Comparison of ENCODE assay signal across 28 cellular contexts in genomic region chrX:74578137-74578536, GRCh38. TPM values are rescaled to one million over a fixed set of nuclear protein-coding genes. Genes with fewer than 3 reads are reported as not detected.
DNase-seq lines count a peak whose midpoint lies in the region; ATAC-seq, FAIRE-seq and TF ChIP-seq lines count a peak whose summit lies in the region.
"Had no signal": no experiment of that assay in that cellular context is flagged by ENCODE, and none has a peak within 500 bp of the region (broad histone marks: within the 10 kb centered on the region; RNA-seq: fewer than 3 reads in every experiment).

No MANE protein-coding gene starts in this region.

- RAD21 ChIA-PET in GM12878 (lab: Charles Lee; ENCODE audit: unreplicated experiment): no interaction called here

- no peaks in the 10 kb centered on the region for H3K27me3 ChIP-seq in GM12878 (replicated peaks in 1 of 2; ENCODE audit: control insufficient read depth in 2 of 2, insufficient read depth in 2 of 2, low read length in 1 of 2)
- H3K27me3 ChIP-seq: transverse colon had no signal

- no TSS peak for BruUV-seq in GM12878 (replicated peaks; lab: Mats Ljungman, UMichigan)

- no peak for DNase-seq in activated CD4-positive, alpha-beta T cell treated with anti-CD3 and anti-CD28 coated beads, Interleukin-2, amount 10 ng/mL, durations not matched to agents 24 days and 14 days
- no peak for DNase-seq in activated CD4-positive, alpha-beta T cell treated with anti-CD3 and anti-CD28 coated beads for 4 hours
- DNase-seq in GM10266 (ENCODE audit: extremely low spot score) (peak; percentile 13), GM12878 (ENCODE audit: low read depth, low spot score) (no peak), dermis blood vessel endothelial cell (no peak), NCI-H524 (lab: John Stamatoyannopoulos, UW) (no peak)
- DNase-seq: activated naive CD8-positive, alpha-beta T cell treated with anti-CD3 and anti-CD28 coated beads, Interleukin-2, amount 10 ng/mL, durations not matched to agents 7 days and 5 days; AML-193; CD4-positive, alpha-beta memory T cell; dorsolateral prefrontal cortex; IMR-90; left ventricle myocardium superior; naive thymus-derived CD4-positive, alpha-beta T cell; NCI-H2081; NCI-H226; NCI-H748 treated with DMSO at 0.1 percent for 48 hours; occipital lobe; RPMI8226; stimulated activated CD4-positive, alpha-beta T cell treated with anti-CD3 and anti-CD28 coated beads, Interleukin-2, amount 100 ng/mL, for 24 hours; transverse colon had no signal

- H3K9ac ChIP-seq in GM12878 (ENCODE audit: control insufficient read depth, insufficient read depth, low read length): no peak overlapping the region

- no peak overlapping the region for H3K27ac ChIP-seq in GM12878 (ENCODE audit: control insufficient read depth, insufficient read depth)
- H3K27ac ChIP-seq: dorsolateral prefrontal cortex, transverse colon had no signal

- no peaks in the 10 kb centered on the region for H4K20me1 ChIP-seq in GM12878 (ENCODE audit: control insufficient read depth, insufficient read depth)

- peak; percentile 51 for ATAC-seq in HG02870 (IDR thresholded peaks at IDR 0.05; ENCODE audit: unreplicated experiment)
- ATAC-seq in GM12878: peak; percentile 56
- no peak for ATAC-seq in HG03108 (IDR thresholded peaks at IDR 0.05; ENCODE audit: unreplicated experiment)
- ATAC-seq: left ventricle myocardium superior; naive thymus-derived CD4-positive, alpha-beta T cell had no signal

- peaks cover 9% of the 10 kb centered on the region for H3K4me1 Mint-ChIP-seq in activated CD4-positive, alpha-beta T cell treated with anti-CD3 and anti-CD28 coated beads, Interleukin-2, amount 10 ng/mL, durations not matched to agents 24 days and 14 days
- H3K4me1 Mint-ChIP-seq: activated naive CD8-positive, alpha-beta T cell treated with anti-CD3 and anti-CD28 coated beads, Interleukin-2, amount 10 ng/mL, durations not matched to agents 7 days and 5 days; CD4-positive, alpha-beta memory T cell; naive thymus-derived CD4-positive, alpha-beta T cell had no signal

- SMC1A ChIA-PET in GM12878 (lab: Charles Lee; ENCODE audit: uncharacterized antibody, unreplicated experiment): interaction anchor here (0.6 kb wide), 1 partner anchor 376 kb away, joined by 3 read pairs; no protein-coding TSS in a partner anchor

- H2AFZ ChIP-seq in GM12878 (ENCODE audit: control insufficient read depth, low read depth, low read length): no peak overlapping the region

- H3K4me3 Mint-ChIP-seq in activated CD4-positive, alpha-beta T cell treated with anti-CD3 and anti-CD28 coated beads, Interleukin-2, amount 10 ng/mL, durations not matched to agents 24 days and 14 days: no peak overlapping the region
- H3K4me3 Mint-ChIP-seq: activated naive CD8-positive, alpha-beta T cell treated with anti-CD3 and anti-CD28 coated beads, Interleukin-2, amount 10 ng/mL, durations not matched to agents 7 days and 5 days; CD4-positive, alpha-beta memory T cell; naive thymus-derived CD4-positive, alpha-beta T cell had no signal

- TF ChIP-seq EP300 in GM12878 (IDR thresholded peaks at IDR 0.05; ENCODE audit: borderline replicate concordance in 1 of 2, control insufficient read depth in 1 of 2, low read depth in 2 of 2, low read length in 2 of 2): no peak

- in situ Hi-C loops in GM12878 (cut with MboI): no loop called here

- CTCF ChIA-PET in GM12878 (lab: Yijun Ruan, JAX): no interaction called here

- TF ChIP-seq POLR2A in GM12878 (IDR thresholded peaks at IDR 0.05; ENCODE audit: low read depth, low read length): no peak

- H3K9me3 Mint-ChIP-seq in activated CD4-positive, alpha-beta T cell treated with anti-CD3 and anti-CD28 coated beads, Interleukin-2, amount 10 ng/mL, durations not matched to agents 24 days and 14 days: no peaks in the 10 kb centered on the region
- H3K9me3 Mint-ChIP-seq: activated naive CD8-positive, alpha-beta T cell treated with anti-CD3 and anti-CD28 coated beads, Interleukin-2, amount 10 ng/mL, durations not matched to agents 7 days and 5 days; CD4-positive, alpha-beta memory T cell; naive thymus-derived CD4-positive, alpha-beta T cell had no signal

- no peak overlapping the region for H3K4me2 ChIP-seq in GM12878 (ENCODE audit: control insufficient read depth, insufficient read depth)

- no peak for TF ChIP-seq RAD21 in GM12878 (IDR thresholded peaks at IDR 0.05; ENCODE audit: insufficient read depth, low read depth, low read length)

- no peaks in the 10 kb centered on the region for H3K27me3 Mint-ChIP-seq in activated CD4-positive, alpha-beta T cell treated with anti-CD3 and anti-CD28 coated beads, Interleukin-2, amount 10 ng/mL, durations not matched to agents 24 days and 14 days
- H3K27me3 Mint-ChIP-seq: activated naive CD8-positive, alpha-beta T cell treated with anti-CD3 and anti-CD28 coated beads, Interleukin-2, amount 10 ng/mL, durations not matched to agents 7 days and 5 days; CD4-positive, alpha-beta memory T cell; naive thymus-derived CD4-positive, alpha-beta T cell had no signal

- H3K4me3 ChIP-seq in GM12878: no peak overlapping the region
- H3K4me3 ChIP-seq: dorsolateral prefrontal cortex, transverse colon had no signal

- 38% methylated on average over 3 of the region's 3 CpGs for WGBS in GM12878 (ENCODE audit: insufficient coverage, insufficient replicate concordance, low lambda C conversion rate, missing lambda C conversion rate)

- no peaks in the 10 kb centered on the region for H3K79me2 ChIP-seq in GM12878 (ENCODE audit: control insufficient read depth, insufficient read depth, low read length)

- TF ChIP-seq CTCF in GM10266 (IDR thresholded peaks at IDR 0.05; ENCODE audit: control insufficient read depth, insufficient read depth, low read depth, missing control alignments): no peak
- no peak for TF ChIP-seq CTCF in GM12878 (IDR thresholded peaks at IDR 0.05 in 2 of 3, conservative IDR thresholded peaks at IDR 0.05 in 1 of 3; ENCODE audit: control insufficient read depth in 2 of 3, extremely low read depth in 1 of 3, insufficient read depth in 1 of 3, low read depth in 3 of 3, low read length in 3 of 3)

- no peaks in the 10 kb centered on the region for H3K9me3 ChIP-seq in GM12878 (replicated peaks; ENCODE audit: control insufficient read depth, insufficient read depth, low read length)
- H3K9me3 ChIP-seq: transverse colon had no signal

- FAIRE-seq in GM12878 (lab: Jason Lieb, UNC): no peak
- FAIRE-seq: A204.1, endothelial cell of umbilical vein, GM18507, H1, islet of Langerhans, TTC549 had no signal

- no peaks in the 10 kb centered on the region for H3K4me1 ChIP-seq in GM12878 (ENCODE audit: control insufficient read depth, insufficient read depth, low read length)
- H3K4me1 ChIP-seq: transverse colon had no signal

- POLR2A ChIA-PET in GM12878 (lab: Charles Lee): interaction anchor here (0.6 kb wide), 1 partner anchor 40 kb away, joined by 3 read pairs; no protein-coding TSS in a partner anchor

- H3K27ac Mint-ChIP-seq in activated CD4-positive, alpha-beta T cell treated with anti-CD3 and anti-CD28 coated beads, Interleukin-2, amount 10 ng/mL, durations not matched to agents 24 days and 14 days: peak overlapping the region; percentile 25
- H3K27ac Mint-ChIP-seq: activated naive CD8-positive, alpha-beta T cell treated with anti-CD3 and anti-CD28 coated beads, Interleukin-2, amount 10 ng/mL, durations not matched to agents 7 days and 5 days; CD4-positive, alpha-beta memory T cell; naive thymus-derived CD4-positive, alpha-beta T cell had no signal

- intact Hi-C loops in activated CD4-positive, alpha-beta T cell treated with anti-CD3 and anti-CD28 coated beads, Interleukin-2, amount 10 ng/mL, durations not matched to agents 24 days and 14 days (cut with micrococcal nuclease): loop anchor here (1.0 kb wide), 1 partner anchor 36 kb away; the partner anchor contains the start of gene RLIM
- intact Hi-C loops in GM12878 (cut with micrococcal nuclease; ENCODE audit: unreplicated experiment): no loop called here

- peaks cover 5% of the 10 kb centered on the region for H3K36me3 Mint-ChIP-seq in activated CD4-positive, alpha-beta T cell treated with anti-CD3 and anti-CD28 coated beads, Interleukin-2, amount 10 ng/mL, durations not matched to agents 24 days and 14 days (ENCODE audit: low read depth)

- H3K36me3 ChIP-seq in GM12878 (ENCODE audit: control insufficient read depth in 2 of 2, insufficient read depth in 2 of 2, low read length in 1 of 2): no peaks in the 10 kb centered on the region
- H3K36me3 ChIP-seq: transverse colon had no signal

TF ChIP-seq in GM12878, 131 proteins besides CTCF, POLR2A, EP300 and RAD21 (continues in another document):
- no peak for TF ChIP-seq NR2F1 (conservative IDR thresholded peaks at IDR 0.05)
- TF ChIP-seq SPI1 (IDR thresholded peaks at IDR 0.05; ENCODE audit: borderline replicate concordance, insufficient read depth, low read depth, low read length): no peak

RNA-seq across cellular contexts. Expression of gene RLIM, which starts 36.3 kb away (rescaled TPM):
- total RNA-seq in activated CD4-positive, alpha-beta T cell treated with anti-CD3 and anti-CD28 coated beads, Interleukin-2, amount 10 ng/mL, durations not matched to agents 24 days and 14 days: 34.2 and 34.5 TPM in 2 replicates
- 74.0 and 76.0 TPM in 2 replicates for total RNA-seq in GM12878 (2013; cell fraction: nucleolus; rRNA removed)
- total RNA-seq in GM12878 (2014; rRNA removed) (22.8 and 29.1 TPM in 2 replicates), GM12878 (2014; rRNA removed; fragmentation: Illumina TruSeq; extraction: Trizol) (33.8 and 33.9 TPM in 2 replicates), GM12878 (2021) (24.8 and 26.3 TPM in 2 replicates), dermis blood vessel endothelial cell (55.5 and 62.5 TPM in 2 replicates)
- 6.6 TPM for polyA plus RNA-seq in GM12878 (2011; ENCODE audit: low read depth)
- polyA plus RNA-seq in GM12878 (2011; rRNA removed) (26.2 and 43.5 TPM in 2 replicates), GM12878 (2014; fragmentation: Illumina TruSeq; extraction: Trizol) (16.8 and 22.4 TPM in 2 replicates), GM12878 (2014; fragmentation: Nextera tagmentation; extraction: Ambion mirVana) (1 to 10 TPM; 4.0 to 5.2 TPM), GM12878 (2014; rRNA removed) (9.9 and 11.2 TPM in 2 replicates), GM12878 (2016; fragmentation: Nextera tagmentation; extraction: Ambion mirVana) (10 to 100 TPM; 12.3 to 13.4 TPM)
- 8.7 and 11.1 TPM in 2 replicates for polyA plus RNA-seq in GM12878 (2011; cell fraction: cytosol; rRNA removed)
- 11.9 and 12.1 TPM in 2 replicates for polyA plus RNA-seq in GM12878 (2011; cell fraction: nucleus; rRNA removed)
- 9.2 and 11.3 TPM in 2 replicates for polyA plus RNA-seq in GM12878 (2012)
- 35.9 and 55.9 TPM in 2 replicates for polyA minus RNA-seq in GM12878 (2011; rRNA and poly(A)+ RNA removed)
- polyA minus RNA-seq in GM12878 (2011; cell fraction: cytosol; rRNA and poly(A)+ RNA removed): 20.7 and 23.4 TPM in 2 replicates
- polyA minus RNA-seq in GM12878 (2011; cell fraction: nucleus; rRNA and poly(A)+ RNA removed): 14.5 and 20.6 TPM in 2 replicates
